ENCODE assay signal across 15 cellular contexts in the genomic region with DNA sequence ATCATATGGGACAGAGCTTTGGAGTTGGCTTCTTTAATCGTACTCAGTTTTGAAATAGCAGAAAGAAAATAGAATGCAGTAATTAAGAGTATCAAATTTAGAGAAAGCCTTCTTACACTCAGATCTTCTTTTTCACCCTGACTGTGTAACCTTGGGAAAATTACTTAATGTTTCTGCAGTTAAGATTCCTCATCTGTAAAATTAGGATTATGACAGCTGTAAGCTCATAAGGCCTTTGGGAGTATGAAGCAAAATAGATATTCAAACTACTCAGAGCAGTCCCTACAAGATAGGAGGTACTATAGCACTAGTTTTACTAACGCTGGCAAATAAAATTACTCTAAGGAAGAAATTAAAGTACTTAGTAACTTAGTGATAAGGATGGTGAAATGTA. TPM values are rescaled to one million over a fixed set of nuclear protein-coding genes. Genes with fewer than 3 reads are reported as not detected.
DNase-seq lines count a peak whose midpoint lies in the region; ATAC-seq and TF ChIP-seq lines count a peak whose summit lies in the region.
"Had no signal": no experiment of that assay in that cellular context is flagged by ENCODE, and none has a peak within 500 bp of the region (broad histone marks: within the 10 kb centered on the region; RNA-seq: fewer than 3 reads in every experiment).

No MANE protein-coding gene starts in this region.

- peaks cover 6% of the 10 kb centered on the region for H3K27me3 Mint-ChIP-seq in T-helper 17 cell

- H3K27ac ChIP-seq in Panc1 (ENCODE audit: low read length) (peak overlapping the region; percentile 70), sigmoid colon (peak overlapping the region; percentile 80 to 91 (median 86))
- H3K27ac ChIP-seq: BLaER1 had no signal

- TF ChIP-seq CTCF in AG04449 (IDR thresholded peaks at IDR 0.05; ENCODE audit: insufficient read depth, low read length, missing control alignments) (no peak), Panc1 (IDR thresholded peaks at IDR 0.05) (no peak), fibroblast of the aortic adventitia (IDR thresholded peaks at IDR 0.05; ENCODE audit: insufficient read depth, low read length) (no peak), sigmoid colon (IDR thresholded peaks at IDR 0.05) (no peak)

- H3K36me3 ChIP-seq in Panc1 (ENCODE audit: control insufficient read depth, insufficient read depth, low read length) (no peaks in the 10 kb centered on the region; the same call in 1 of the 2 replicates), sigmoid colon (peaks cover 0 to 1% (median 0%) of the 10 kb centered on the region in 4 donors)
- H3K36me3 ChIP-seq: BLaER1 had no signal

- 68 to 80% methylated on average over 2 of the region's 2 CpGs for WGBS in sigmoid colon, 2 donors

- peaks cover 17% of the 10 kb centered on the region; the same call in 1 of the 2 replicates for H3K4me1 ChIP-seq in Panc1 (ENCODE audit: control insufficient read depth, insufficient read depth, low read length)
- H3K4me1 ChIP-seq in sigmoid colon, result peaks cover 0 to 64% (median 36%) of the 10 kb centered on the region in 4 donors
- H3K4me1 ChIP-seq: BLaER1 had no signal

- intact Hi-C loops in Panc1 (cut with micrococcal nuclease; ENCODE audit: unreplicated experiment) (loop anchor here (5.0 to 10.0 kb wide), 2 partner anchors 323 to 435 kb away; no protein-coding TSS in a partner anchor), sigmoid colon (cut with DNase I) (loop anchor here (5.0 kb wide), 3 partner anchors 82 to 402 kb away; no protein-coding TSS in a partner anchor)

- no peak for DNase-seq in AG04449 (ENCODE audit: low read depth, low spot score)
- no peak for DNase-seq in Panc1 (ENCODE audit: low read depth, low spot score)
- DNase-seq in fibroblast of the aortic adventitia (ENCODE audit: low read depth), result peak; percentile 52
- DNase-seq in sigmoid colon, result no peak
- no peak for DNase-seq in HK-2 (ENCODE audit: unreplicated experiment)
- DNase-seq in NCI-H2196 treated with DMSO at 0.1 percent for 48 hours (lab: John Stamatoyannopoulos, UW; ENCODE audit: unreplicated experiment), result no peak
- DNase-seq in T-helper 17 cell, result no peak
- DNase-seq: activated T-cell treated with anti-CD3 and anti-CD28 coated beads, Interleukin-2, amount 50 U/mL, for 1 hour; caudate nucleus; NCI-H510A; occipital lobe; RPMI8226 had no signal

- TF ChIP-seq POLR2A in sigmoid colon (IDR thresholded peaks at IDR 0.05), result no peak

- H3K36me3 Mint-ChIP-seq in T-helper 17 cell (ENCODE audit: low read depth), result no peaks in the 10 kb centered on the region

- no peak for TF ChIP-seq EP300 in sigmoid colon (IDR thresholded peaks at IDR 0.05)

- CTCF ChIA-PET in AG04449 (lab: Yijun Ruan, JAX), result no interaction called here
- CTCF ChIA-PET in Panc1 (lab: Charles Lee), result no interaction called here

- H3K4me3 ChIP-seq in AG04449 (ENCODE audit: low read depth, low read length) (peak overlapping the region; percentile 60), Panc1 (ENCODE audit: low read depth in 2 of 2, low read length in 2 of 2) (no peak overlapping the region), fibroblast of the aortic adventitia (ENCODE audit: low read depth, low read length) (peak overlapping the region; percentile 86), sigmoid colon (peak overlapping the region in 3 of 4 donors; percentile 47 to 62 (median 60))
- H3K4me3 ChIP-seq: BLaER1 had no signal

- BruUV-seq in Panc1 (replicated peaks; lab: Mats Ljungman, UMichigan), result no TSS peak

- ATAC-seq in Panc1 (no peak), HG03108 (IDR thresholded peaks at IDR 0.05; ENCODE audit: unreplicated experiment) (no peak), T-helper 17 cell (no peak)
- ATAC-seq: esophagus mucosa had no signal

- in situ Hi-C loops in Panc1 (cut with HindIII; ENCODE audit: low pct_unique_long_range_greater_than_20kb, low sequenced_read_pairs), result no loop called here

- H3K4me1 Mint-ChIP-seq in T-helper 17 cell, result no peaks in the 10 kb centered on the region

- no peaks in the 10 kb centered on the region for H3K9me3 ChIP-seq in Panc1 (ENCODE audit: control insufficient read depth, insufficient read depth, low read depth, low read length)
- no peaks in the 10 kb centered on the region for H3K9me3 ChIP-seq in sigmoid colon
- no peaks in the 10 kb centered on the region for H3K9me3 ChIP-seq in T-helper 17 cell (ENCODE audit: control insufficient read depth, low read length, poor library complexity, severe bottlenecking)
- H3K9me3 ChIP-seq: BLaER1 had no signal

- POLR2A ChIA-PET in AG04449 (lab: Yijun Ruan, JAX) (no interaction called here), Panc1 (lab: Charles Lee) (no interaction called here)

- no peak overlapping the region for H3K27ac Mint-ChIP-seq in T-helper 17 cell

- H3K4me3 Mint-ChIP-seq in T-helper 17 cell, result no peak overlapping the region

- H3K27me3 ChIP-seq in Panc1 (ENCODE audit: control insufficient read depth, insufficient read depth, low read length) (no peaks in the 10 kb centered on the region), sigmoid colon (no peaks in the 10 kb centered on the region)
- H3K27me3 ChIP-seq: BLaER1 had no signal

RNA-seq across cellular contexts. Expression of gene COL3A1, which starts 5.6 kb away (rescaled TPM):
- 6.9 TPM for total RNA-seq in Panc1 (2021; ENCODE audit: unreplicated experiment)
- polyA plus RNA-seq in Panc1 (2012; ENCODE audit: insufficient read length), result 5.7 TPM
- total RNA-seq in fibroblast of the aortic adventitia (ENCODE audit: low replicate concordance), result 1,653 and 14,045 TPM in 2 replicates
- total RNA-seq in sigmoid colon, result 1,000 to 10,000 TPM in 1 of 4 donors, 100 to 1,000 TPM in 3; 183 to 1,567 (median 438) TPM
- 100 to 1,000 TPM in 1 of 3 donors, 10 to 100 TPM in 2; 29.1 to 294 (median 34.8) TPM for polyA plus RNA-seq in sigmoid colon
- under 1 TPM in 1 of 2 donors, not detected in 1; 0.12 TPM for total RNA-seq in T-helper 17 cell

Comparison
In these comparisons a context has a peak if more than half of its experiments do, and no peak if none do; other contexts are left out.
1. H3K4me3 ChIP-seq: peak in AG04449 (single experiment), fibroblast of the aortic adventitia (single experiment) and sigmoid colon (3 of 4); none in Panc1 (0 of 2).
2. RNA of gene COL3A1, which starts 5.6 kb away (total RNA-seq): 1,653 to 14,045 TPM in fibroblast of the aortic adventitia and 183 to 1,567 TPM in sigmoid colon; 6.9 TPM in Panc1 (single experiment) and 0.12 TPM in T-helper 17 cell; every median in the first group is over 10 times any median in the second.